In the genomic region with DNA sequence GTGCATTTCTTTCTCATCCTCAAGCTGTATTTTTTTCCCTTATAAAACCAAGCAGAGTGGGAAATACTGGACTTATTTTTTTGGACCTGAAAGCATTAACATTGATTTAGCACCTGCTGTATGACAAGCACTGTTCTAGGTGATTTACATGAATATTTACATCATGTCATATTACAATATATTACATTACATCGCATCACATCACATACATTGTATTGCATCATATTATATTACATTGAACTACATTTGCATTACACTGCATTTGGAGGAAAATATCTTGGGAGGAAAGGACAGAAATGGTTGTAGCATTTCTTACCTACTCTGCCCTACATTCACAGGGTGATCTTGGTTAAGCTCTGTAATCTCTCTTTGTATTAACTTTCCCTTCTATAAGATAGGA, we compare ENCODE assay signal across 16 cellular contexts. TPM values are rescaled to one million over a fixed set of nuclear protein-coding genes. Genes with fewer than 3 reads are reported as not detected.
DNase-seq lines count a peak whose midpoint lies in the region; ATAC-seq and TF ChIP-seq lines count a peak whose summit lies in the region.
"Had no signal": no experiment of that assay in that cellular context is flagged by ENCODE, and none has a peak within 500 bp of the region (broad histone marks: within the 10 kb centered on the region; RNA-seq: fewer than 3 reads in every experiment).

No MANE protein-coding gene starts in this region.

- no peak overlapping the region for H2AFZ ChIP-seq in ACC112 (ENCODE audit: low read length, unreplicated experiment)
- H2AFZ ChIP-seq: PC-9 had no signal

- H3K27ac Mint-ChIP-seq in central memory CD8-positive, alpha-beta T cell (ENCODE audit: low read depth): peak overlapping the region; percentile 8
- H3K27ac Mint-ChIP-seq: H9 had no signal

- CTCF ChIA-PET in A673 (lab: Charles Lee): interaction anchor here (0.5 to 0.6 kb wide), 2 partner anchors 27 to 700 kb away, joined by 5 to 6 read pairs; no protein-coding TSS in a partner anchor

- H3K4me3 ChIP-seq in A673 (ENCODE audit: low read depth, low read length, poor library complexity, severe bottlenecking) (no peak overlapping the region), ACC112 (ENCODE audit: low read depth, low read length) (no peak overlapping the region), lower lobe of right lung (no peak overlapping the region)
- H3K4me3 ChIP-seq: PC-9, SJSA1 had no signal

- POLR2A ChIA-PET in A673 (lab: Charles Lee; ENCODE audit: low non-redundant PET): interaction anchor here (0.7 kb wide), 1 partner anchor 29 kb away, joined by 3 read pairs; no protein-coding TSS in a partner anchor

- peaks cover 4% of the 10 kb centered on the region for H3K9me3 Mint-ChIP-seq in central memory CD8-positive, alpha-beta T cell

- H3K9me3 ChIP-seq in A673 (ENCODE audit: low read depth, low read length, poor library complexity, severe bottlenecking): no peaks in the 10 kb centered on the region
- no peaks in the 10 kb centered on the region for H3K9me3 ChIP-seq in lower lobe of right lung
- H3K9me3 ChIP-seq: SJSA1 had no signal

- ATAC-seq in central memory CD8-positive, alpha-beta T cell (replicated peaks; ENCODE audit: extremely low read depth, poor library complexity, severe bottlenecking): no peak
- ATAC-seq in lower lobe of right lung (no peak), HG03097 (IDR thresholded peaks at IDR 0.05; ENCODE audit: low FRiP score, unreplicated experiment) (no peak), esophagus mucosa (no peak)

- TF ChIP-seq CTCF in A673 (conservative IDR thresholded peaks at IDR 0.05; ENCODE audit: low read depth, low read length): no peak
- no peak for TF ChIP-seq CTCF in lower lobe of right lung (IDR thresholded peaks at IDR 0.05)

- H3K4me1 ChIP-seq in A673 (ENCODE audit: insufficient read depth, low read length, poor library complexity, severe bottlenecking) (peaks cover 25% of the 10 kb centered on the region), ACC112 (ENCODE audit: control insufficient read depth, insufficient read depth, low read length, unreplicated experiment) (peaks cover 28% of the 10 kb centered on the region), lower lobe of right lung (peaks cover 10% of the 10 kb centered on the region)

- H3K4me1 Mint-ChIP-seq in central memory CD8-positive, alpha-beta T cell: no peaks in the 10 kb centered on the region

- H3K36me3 ChIP-seq in A673 (ENCODE audit: insufficient read depth, low read length, poor library complexity, severe bottlenecking) (no peaks in the 10 kb centered on the region), ACC112 (ENCODE audit: insufficient read depth, low read length) (no peaks in the 10 kb centered on the region), lower lobe of right lung (no peaks in the 10 kb centered on the region)
- H3K36me3 ChIP-seq: SJSA1 had no signal

- DNase-seq in A673 (ENCODE audit: low spot score) (no peak), lower lobe of right lung (no peak), NCI-H1694 treated with DMSO at 0.1 percent for 48 hours (lab: John Stamatoyannopoulos, UW) (no peak)
- no peak for DNase-seq in central memory CD8-positive, alpha-beta T cell (ENCODE audit: low spot score in 2 of 2)
- DNase-seq: DMS79 treated with DMSO at 0.1 percent for 48 hours, H9, MV-4-11, NCI-H187 treated with DMSO at 0.1 percent for 48 hours, NCI-H226, NCI-H524, PC-9 had no signal

- no peaks in the 10 kb centered on the region for H3K27me3 Mint-ChIP-seq in central memory CD8-positive, alpha-beta T cell

- BruUV-seq in A673 (replicated peaks; lab: Mats Ljungman, UMichigan): no TSS peak

- peak overlapping the region; percentile 49 for H3K27ac ChIP-seq in A673 (ENCODE audit: low read depth, low read length, poor library complexity, severe bottlenecking)
- H3K27ac ChIP-seq in ACC112 (ENCODE audit: low read depth, low read length): peak overlapping the region; percentile 51; the same call in 1 of the 2 replicates
- H3K27ac ChIP-seq in lower lobe of right lung: peak overlapping the region; percentile 76
- H3K27ac ChIP-seq: PC-9, SJSA1 had no signal

- H3K4me3 Mint-ChIP-seq in central memory CD8-positive, alpha-beta T cell: no peak overlapping the region
- H3K4me3 Mint-ChIP-seq: CD14-positive monocyte, H9 had no signal

- intact Hi-C loops in A673 (cut with micrococcal nuclease; ENCODE audit: unreplicated experiment) (no loop called here), lower lobe of right lung (cut with DNase I) (no loop called here)

- no peaks in the 10 kb centered on the region for H3K36me3 Mint-ChIP-seq in central memory CD8-positive, alpha-beta T cell (ENCODE audit: insufficient read depth)
- H3K36me3 Mint-ChIP-seq: CD14-positive monocyte had no signal

- H3K79me2 ChIP-seq in ACC112 (ENCODE audit: control insufficient read depth, insufficient read depth, low read length, unreplicated experiment): no peaks in the 10 kb centered on the region

- H3K27me3 ChIP-seq in A673 (replicated peaks; ENCODE audit: insufficient read depth, low read depth, low read length, poor library complexity) (no peaks in the 10 kb centered on the region), ACC112 (ENCODE audit: insufficient read depth, low read length) (no peaks in the 10 kb centered on the region), lower lobe of right lung (ENCODE audit: low read depth) (no peaks in the 10 kb centered on the region)
- H3K27me3 ChIP-seq: SJSA1 had no signal

RNA-seq across cellular contexts. Expression of a gene that starts 11.2 kb away (rescaled TPM):
- total RNA-seq in A673 (2021) (0.37 and 0.47 TPM in 2 replicates), lower lobe of right lung (9.0 TPM), esophagus mucosa (0.32 TPM)
- total RNA-seq: H9 had no signal

RNA-seq across cellular contexts. Expression of a gene that starts 48.8 kb away (rescaled TPM):
- total RNA-seq in A673 (2021) (0.33 and 0.62 TPM in 2 replicates), lower lobe of right lung (16.5 TPM), esophagus mucosa (1.5 TPM)
- total RNA-seq: H9 had no signal
